In genomic region chr17:37176683-37177082, GRCh38 we compare ENCODE assay signal across 1 cellular context.
TF ChIP-seq lines count a peak whose summit lies in the region.

No MANE protein-coding gene starts in this region.

TF ChIP-seq in GM23338, 12 proteins besides CTCF, POLR2A, EP300 and RAD21 (continued from another document):
- TF ChIP-seq, protein P1, sequence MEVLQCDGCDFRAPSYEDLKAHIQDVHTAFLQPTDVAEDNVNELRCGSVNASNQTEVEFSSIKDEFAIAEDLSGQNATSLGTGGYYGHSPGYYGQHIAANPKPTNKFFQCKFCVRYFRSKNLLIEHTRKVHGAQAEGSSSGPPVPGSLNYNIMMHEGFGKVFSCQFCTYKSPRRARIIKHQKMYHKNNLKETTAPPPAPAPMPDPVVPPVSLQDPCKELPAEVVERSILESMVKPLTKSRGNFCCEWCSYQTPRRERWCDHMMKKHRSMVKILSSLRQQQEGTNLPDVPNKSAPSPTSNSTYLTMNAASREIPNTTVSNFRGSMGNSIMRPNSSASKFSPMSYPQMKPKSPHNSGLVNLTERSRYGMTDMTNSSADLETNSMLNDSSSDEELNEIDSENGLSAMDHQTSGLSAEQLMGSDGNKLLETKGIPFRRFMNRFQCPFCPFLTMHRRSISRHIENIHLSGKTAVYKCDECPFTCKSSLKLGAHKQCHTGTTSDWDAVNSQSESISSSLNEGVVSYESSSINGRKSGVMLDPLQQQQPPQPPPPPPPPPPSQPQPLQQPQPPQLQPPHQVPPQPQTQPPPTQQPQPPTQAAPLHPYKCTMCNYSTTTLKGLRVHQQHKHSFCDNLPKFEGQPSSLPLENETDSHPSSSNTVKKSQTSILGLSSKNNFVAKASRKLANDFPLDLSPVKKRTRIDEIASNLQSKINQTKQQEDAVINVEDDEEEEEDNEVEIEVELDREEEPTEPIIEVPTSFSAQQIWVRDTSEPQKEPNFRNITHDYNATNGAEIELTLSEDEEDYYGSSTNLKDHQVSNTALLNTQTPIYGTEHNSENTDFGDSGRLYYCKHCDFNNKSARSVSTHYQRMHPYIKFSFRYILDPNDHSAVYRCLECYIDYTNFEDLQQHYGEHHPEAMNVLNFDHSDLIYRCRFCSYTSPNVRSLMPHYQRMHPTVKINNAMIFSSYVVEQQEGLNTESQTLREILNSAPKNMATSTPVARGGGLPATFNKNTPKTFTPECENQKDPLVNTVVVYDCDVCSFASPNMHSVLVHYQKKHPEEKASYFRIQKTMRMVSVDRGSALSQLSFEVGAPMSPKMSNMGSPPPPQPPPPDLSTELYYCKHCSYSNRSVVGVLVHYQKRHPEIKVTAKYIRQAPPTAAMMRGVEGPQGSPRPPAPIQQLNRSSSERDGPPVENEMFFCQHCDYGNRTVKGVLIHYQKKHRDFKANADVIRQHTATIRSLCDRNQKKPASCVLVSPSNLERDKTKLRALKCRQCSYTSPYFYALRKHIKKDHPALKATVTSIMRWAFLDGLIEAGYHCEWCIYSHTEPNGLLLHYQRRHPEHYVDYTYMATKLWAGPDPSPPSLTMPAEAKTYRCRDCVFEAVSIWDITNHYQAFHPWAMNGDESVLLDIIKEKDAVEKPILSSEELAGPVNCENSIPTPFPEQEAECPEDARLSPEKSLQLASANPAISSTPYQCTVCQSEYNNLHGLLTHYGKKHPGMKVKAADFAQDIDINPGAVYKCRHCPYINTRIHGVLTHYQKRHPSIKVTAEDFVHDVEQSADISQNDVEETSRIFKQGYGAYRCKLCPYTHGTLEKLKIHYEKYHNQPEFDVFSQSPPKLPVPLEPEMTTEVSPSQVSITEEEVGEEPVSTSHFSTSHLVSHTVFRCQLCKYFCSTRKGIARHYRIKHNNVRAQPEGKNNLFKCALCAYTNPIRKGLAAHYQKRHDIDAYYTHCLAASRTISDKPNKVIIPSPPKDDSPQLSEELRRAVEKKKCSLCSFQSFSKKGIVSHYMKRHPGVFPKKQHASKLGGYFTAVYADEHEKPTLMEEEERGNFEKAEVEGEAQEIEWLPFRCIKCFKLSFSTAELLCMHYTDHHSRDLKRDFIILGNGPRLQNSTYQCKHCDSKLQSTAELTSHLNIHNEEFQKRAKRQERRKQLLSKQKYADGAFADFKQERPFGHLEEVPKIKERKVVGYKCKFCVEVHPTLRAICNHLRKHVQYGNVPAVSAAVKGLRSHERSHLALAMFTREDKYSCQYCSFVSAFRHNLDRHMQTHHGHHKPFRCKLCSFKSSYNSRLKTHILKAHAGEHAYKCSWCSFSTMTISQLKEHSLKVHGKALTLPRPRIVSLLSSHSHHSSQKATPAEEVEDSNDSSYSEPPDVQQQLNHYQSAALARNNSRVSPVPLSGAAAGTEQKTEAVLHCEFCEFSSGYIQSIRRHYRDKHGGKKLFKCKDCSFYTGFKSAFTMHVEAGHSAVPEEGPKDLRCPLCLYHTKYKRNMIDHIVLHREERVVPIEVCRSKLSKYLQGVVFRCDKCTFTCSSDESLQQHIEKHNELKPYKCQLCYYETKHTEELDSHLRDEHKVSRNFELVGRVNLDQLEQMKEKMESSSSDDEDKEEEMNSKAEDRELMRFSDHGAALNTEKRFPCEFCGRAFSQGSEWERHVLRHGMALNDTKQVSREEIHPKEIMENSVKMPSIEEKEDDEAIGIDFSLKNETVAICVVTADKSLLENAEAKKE (CRISPR knock-in tag; IDR thresholded peaks at IDR 0.05): no peak
- TF ChIP-seq, protein P2, sequence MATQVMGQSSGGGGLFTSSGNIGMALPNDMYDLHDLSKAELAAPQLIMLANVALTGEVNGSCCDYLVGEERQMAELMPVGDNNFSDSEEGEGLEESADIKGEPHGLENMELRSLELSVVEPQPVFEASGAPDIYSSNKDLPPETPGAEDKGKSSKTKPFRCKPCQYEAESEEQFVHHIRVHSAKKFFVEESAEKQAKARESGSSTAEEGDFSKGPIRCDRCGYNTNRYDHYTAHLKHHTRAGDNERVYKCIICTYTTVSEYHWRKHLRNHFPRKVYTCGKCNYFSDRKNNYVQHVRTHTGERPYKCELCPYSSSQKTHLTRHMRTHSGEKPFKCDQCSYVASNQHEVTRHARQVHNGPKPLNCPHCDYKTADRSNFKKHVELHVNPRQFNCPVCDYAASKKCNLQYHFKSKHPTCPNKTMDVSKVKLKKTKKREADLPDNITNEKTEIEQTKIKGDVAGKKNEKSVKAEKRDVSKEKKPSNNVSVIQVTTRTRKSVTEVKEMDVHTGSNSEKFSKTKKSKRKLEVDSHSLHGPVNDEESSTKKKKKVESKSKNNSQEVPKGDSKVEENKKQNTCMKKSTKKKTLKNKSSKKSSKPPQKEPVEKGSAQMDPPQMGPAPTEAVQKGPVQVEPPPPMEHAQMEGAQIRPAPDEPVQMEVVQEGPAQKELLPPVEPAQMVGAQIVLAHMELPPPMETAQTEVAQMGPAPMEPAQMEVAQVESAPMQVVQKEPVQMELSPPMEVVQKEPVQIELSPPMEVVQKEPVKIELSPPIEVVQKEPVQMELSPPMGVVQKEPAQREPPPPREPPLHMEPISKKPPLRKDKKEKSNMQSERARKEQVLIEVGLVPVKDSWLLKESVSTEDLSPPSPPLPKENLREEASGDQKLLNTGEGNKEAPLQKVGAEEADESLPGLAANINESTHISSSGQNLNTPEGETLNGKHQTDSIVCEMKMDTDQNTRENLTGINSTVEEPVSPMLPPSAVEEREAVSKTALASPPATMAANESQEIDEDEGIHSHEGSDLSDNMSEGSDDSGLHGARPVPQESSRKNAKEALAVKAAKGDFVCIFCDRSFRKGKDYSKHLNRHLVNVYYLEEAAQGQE (IDR thresholded peaks at IDR 0.05; ENCODE audit: unreplicated experiment): no peak
- no peak for TF ChIP-seq POLR2AphosphoS5 (IDR thresholded peaks at IDR 0.05; ENCODE audit: low read depth)
